ENCODE assay signal across 8 cellular contexts in the genomic region with DNA sequence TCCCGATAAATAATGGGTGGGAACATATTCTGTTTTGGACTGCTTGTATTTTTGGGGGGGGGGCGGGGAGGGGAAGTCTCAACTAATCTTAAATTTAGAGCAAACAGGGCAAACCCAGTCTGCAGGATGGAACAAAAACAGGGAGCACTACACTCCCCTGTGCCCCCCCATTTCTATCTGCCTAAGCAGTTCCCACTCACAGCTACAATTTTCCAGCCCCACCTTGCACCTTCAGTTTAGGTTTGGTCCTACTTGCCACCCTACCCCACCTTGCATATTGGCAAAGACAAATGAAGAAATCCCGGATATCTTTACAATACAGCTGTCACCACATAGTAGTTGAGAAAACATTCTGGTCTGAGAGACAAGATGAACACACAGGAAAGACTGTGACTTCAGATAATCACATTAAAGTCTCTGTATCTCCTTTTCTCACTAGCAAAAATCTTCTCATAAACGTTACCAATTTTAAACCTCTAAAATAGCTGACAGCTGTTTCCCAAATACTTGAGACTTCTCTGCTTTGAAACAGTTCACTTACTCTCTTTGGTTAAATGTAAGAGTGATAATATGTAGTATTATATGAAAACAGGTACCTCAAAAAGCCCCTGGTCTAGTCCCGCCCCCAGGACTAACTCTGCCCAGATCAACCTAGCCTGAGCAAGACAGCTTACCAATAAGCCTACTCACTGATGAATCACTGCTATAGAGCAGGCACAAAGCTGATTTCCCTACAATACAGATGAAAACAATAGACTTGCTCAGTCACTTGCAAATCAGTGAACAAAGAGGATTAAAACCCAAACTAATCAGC. TPM values are rescaled to one million over a fixed set of nuclear protein-coding genes. Genes with fewer than 3 reads are reported as not detected.
DNase-seq lines count a peak whose midpoint lies in the region; ATAC-seq lines count a peak whose summit lies in the region.

No MANE protein-coding gene starts in this region.

- peak; percentile 20 for DNase-seq in AG20443 (ENCODE audit: low spot score)
- DNase-seq in activated CD4-positive, alpha-beta T cell treated with anti-CD3 and anti-CD28 coated beads, Interleukin-2, amount 50 U/mL, for 4 hours = peak; percentile 58 to 60
- DNase-seq in kidney tubule cell (ENCODE audit: low spot score) = peak; percentile 66
- no peak for DNase-seq in hepatic stellate cell (ENCODE audit: low spot score)
- no peak for DNase-seq in Right ventricle myocardium superior

- intact Hi-C loops in Right ventricle myocardium superior (cut with DNase I) = no loop called here

- peak; percentile 55 for ATAC-seq in HG02870 (IDR thresholded peaks at IDR 0.05; ENCODE audit: unreplicated experiment)
- no peak for ATAC-seq in HG03097 (IDR thresholded peaks at IDR 0.05; ENCODE audit: low FRiP score, unreplicated experiment)
- no peak for ATAC-seq in GM19397 (IDR thresholded peaks at IDR 0.05; ENCODE audit: unreplicated experiment)
- ATAC-seq in Right ventricle myocardium superior (ENCODE audit: poor library complexity) = no peak

RNA-seq across cellular contexts. Expression of a gene that starts 5.2 kb away (rescaled TPM):
- 8.2 TPM for total RNA-seq in Right ventricle myocardium superior

Comparison
In these comparisons a context has a peak if more than half of its experiments do, and no peak if none do; other contexts are left out.
1. DNase-seq: peak in AG20443 (single experiment), activated CD4-positive, alpha-beta T cell treated with anti-CD3 and anti-CD28 coated beads, Interleukin-2, amount 50 U/mL, for 4 hours (2 of 2) and kidney tubule cell (single experiment); none in hepatic stellate cell (single experiment) and Right ventricle myocardium superior (single experiment).